Comparison of ENCODE assay signal across 18 cellular contexts in the genomic region with DNA sequence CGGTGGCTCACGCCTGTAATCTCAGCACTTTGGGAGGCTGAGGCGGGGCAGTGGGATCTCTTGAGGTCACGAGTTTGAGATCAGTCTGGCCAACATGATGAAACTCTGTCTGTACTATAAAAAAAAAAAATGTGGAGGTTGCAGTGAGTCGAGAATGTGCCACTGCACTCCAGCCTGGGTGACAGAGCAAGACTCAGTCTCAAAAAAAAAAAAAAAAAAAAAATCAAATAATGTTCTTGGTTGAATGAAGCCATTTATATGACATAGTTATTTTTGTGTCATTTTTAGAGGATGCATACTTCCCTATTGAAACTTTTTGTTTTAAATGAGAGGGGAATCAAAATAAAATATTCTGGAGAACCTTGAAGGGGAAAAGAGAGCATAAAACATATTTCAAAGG. TPM values are rescaled to one million over a fixed set of nuclear protein-coding genes. Genes with fewer than 3 reads are reported as not detected.
DNase-seq lines count a peak whose midpoint lies in the region; ATAC-seq, FAIRE-seq and TF ChIP-seq lines count a peak whose summit lies in the region.
"Had no signal": no experiment of that assay in that cellular context is flagged by ENCODE, and none has a peak within 500 bp of the region (broad histone marks: within the 10 kb centered on the region; RNA-seq: fewer than 3 reads in every experiment).

No MANE protein-coding gene starts in this region.

- H3K9me3 Mint-ChIP-seq in CD8-positive, alpha-beta memory T cell = no peaks in the 10 kb centered on the region
- no peaks in the 10 kb centered on the region for H3K9me3 Mint-ChIP-seq in activated B cell treated with CpG ODN at 0.5 μM for 24 hours
- no peaks in the 10 kb centered on the region for H3K9me3 Mint-ChIP-seq in osteocyte (ENCODE audit: unreplicated experiment)

- no peak for TF ChIP-seq CTCF in activated B cell treated with CpG ODN at 0.5 μM for 24 hours (IDR thresholded peaks at IDR 0.05)
- no peak for TF ChIP-seq CTCF in keratinocyte (optimal IDR thresholded peaks at IDR 0.05 in 1 of 3, IDR thresholded peaks at IDR 0.05 in 1 of 3, conservative IDR thresholded peaks at IDR 0.05 in 1 of 3; ENCODE audit: extremely low read depth in 1 of 3, insufficient read depth in 2 of 3, low read length in 3 of 3)
- no peak for TF ChIP-seq CTCF in osteocyte (IDR thresholded peaks at IDR 0.05)

- no peak for DNase-seq in CD8-positive, alpha-beta memory T cell
- no peak for DNase-seq in activated B cell treated with CpG ODN at 0.5 μM for 24 hours
- DNase-seq in keratinocyte (ENCODE audit: low read depth, low spot score) = no peak
- DNase-seq in EL = no peak
- no peak for DNase-seq in osteocyte (ENCODE audit: extremely low spot score, unreplicated experiment)
- no peak for DNase-seq in NCI-H1105 (lab: John Stamatoyannopoulos, UW)
- DNase-seq: C1 segment of cervical spinal cord; heart left ventricle; mucosa of descending colon; NCI-H1436; NCI-H226; pancreas; stimulated activated naive CD4-positive, alpha-beta T cell treated with Interleukin-2 at 50 U/mL for 16 hours had no signal

- peak overlapping the region; percentile 98; the same call in 1 of the 2 replicates for H3K9ac ChIP-seq in BLaER1
- H3K9ac ChIP-seq in keratinocyte (ENCODE audit: control insufficient read depth, extremely low read depth, insufficient read depth, low read length) = peak overlapping the region; percentile 39

- H3K36me3 ChIP-seq in BLaER1 (peaks cover 47% of the 10 kb centered on the region), keratinocyte (ENCODE audit: control insufficient read depth in 2 of 2, extremely low read depth in 1 of 2, insufficient read depth in 2 of 2, low read length in 2 of 2) (peaks cover 0 to 11% of the 10 kb centered on the region in 2 experiments)
- H3K36me3 ChIP-seq in CD8-positive, alpha-beta memory T cell (ENCODE audit: insufficient read depth, low read length) = no peaks in the 10 kb centered on the region

- no peak for FAIRE-seq in keratinocyte (lab: Jason Lieb, UNC)
- FAIRE-seq: pancreas had no signal

- dilution Hi-C loops in keratinocyte (cut with MboI; ENCODE audit: extremely low pct_ligation_motif_present, low sequenced_read_pairs) = no loop called here

- CTCF ChIA-PET in CD8-positive, alpha-beta memory T cell (lab: Charles Lee) = no interaction called here
- CTCF ChIA-PET in activated B cell treated with CpG ODN at 0.5 μM for 24 hours (lab: Charles Lee) = no interaction called here

- H3K9me1 ChIP-seq in keratinocyte (ENCODE audit: control insufficient read depth, extremely low read depth, insufficient read depth, low read length) = no peaks in the 10 kb centered on the region

- H4K20me1 ChIP-seq in BLaER1 (peaks cover 74% of the 10 kb centered on the region), keratinocyte (ENCODE audit: control insufficient read depth, extremely low read depth, insufficient read depth, low read length) (no peaks in the 10 kb centered on the region)

- H3K4me3 Mint-ChIP-seq in CD8-positive, alpha-beta memory T cell = peak overlapping the region; percentile 2 to 79 (median 24)
- peak overlapping the region; percentile 65 for H3K4me3 Mint-ChIP-seq in activated B cell treated with CpG ODN at 0.5 μM for 24 hours
- H3K4me3 Mint-ChIP-seq in osteocyte (ENCODE audit: unreplicated experiment) = no peak overlapping the region

- intact Hi-C loops in activated B cell treated with CpG ODN at 0.5 μM for 24 hours (cut with micrococcal nuclease) = loop anchor here (1.0 to 10.0 kb wide), 4 partner anchors 48 to 1527 kb away; a partner anchor contains a TSS

- H2AFZ ChIP-seq in keratinocyte (ENCODE audit: control insufficient read depth, low read length) = no peak overlapping the region

- peak overlapping the region in 7 of 8 donors; percentile 24 to 90 (median 89) for H3K27ac Mint-ChIP-seq in CD8-positive, alpha-beta memory T cell
- H3K27ac Mint-ChIP-seq in activated B cell treated with CpG ODN at 0.5 μM for 24 hours = peak overlapping the region; percentile 84
- H3K27ac Mint-ChIP-seq in osteocyte (ENCODE audit: unreplicated experiment) = no peak overlapping the region

- H3K4me1 Mint-ChIP-seq in CD8-positive, alpha-beta memory T cell = peaks cover 45 to 74% (median 62%) of the 10 kb centered on the region in 3 donors
- peaks cover 67% of the 10 kb centered on the region for H3K4me1 Mint-ChIP-seq in activated B cell treated with CpG ODN at 0.5 μM for 24 hours
- peaks cover 30% of the 10 kb centered on the region for H3K4me1 Mint-ChIP-seq in osteocyte (ENCODE audit: unreplicated experiment)

- H3K27me3 ChIP-seq in BLaER1 (no peaks in the 10 kb centered on the region), keratinocyte (ENCODE audit: control insufficient read depth, extremely low read depth, insufficient read depth, low read length) (no peaks in the 10 kb centered on the region)
- no peaks in the 10 kb centered on the region for H3K27me3 ChIP-seq in CD8-positive, alpha-beta memory T cell (ENCODE audit: insufficient read depth, low read length, poor library complexity, severe bottlenecking)
- H3K27me3 ChIP-seq: heart left ventricle, pancreas, vagina had no signal

- POLR2A ChIA-PET in CD8-positive, alpha-beta memory T cell (lab: Charles Lee) = interaction anchor here (0.5 kb wide), 1 partner anchor 161 kb away, joined by 3 read pairs; no protein-coding TSS in a partner anchor
- POLR2A ChIA-PET in activated B cell treated with CpG ODN at 0.5 μM for 24 hours (lab: Charles Lee) = interaction anchor here (8.5 kb wide), 1 partner anchor 33 kb away, joined by 172 read pairs; a partner anchor contains a TSS

- ATAC-seq in activated B cell treated with CpG ODN at 0.5 μM for 24 hours (ENCODE audit: low read depth) = no peak
- ATAC-seq: esophagus mucosa, heart left ventricle, mucosa of descending colon, pancreas had no signal

- H3K27me3 Mint-ChIP-seq in CD8-positive, alpha-beta memory T cell = peaks cover 0 to 3% of the 10 kb centered on the region in 2 donors
- H3K27me3 Mint-ChIP-seq in activated B cell treated with CpG ODN at 0.5 μM for 24 hours = peaks cover 7% of the 10 kb centered on the region
- no peaks in the 10 kb centered on the region for H3K27me3 Mint-ChIP-seq in osteocyte (ENCODE audit: unreplicated experiment)

- H3K4me1 ChIP-seq in BLaER1 (peaks cover 64% of the 10 kb centered on the region), keratinocyte (ENCODE audit: control insufficient read depth, extremely low read depth, insufficient read depth, low read length) (peaks cover 24% of the 10 kb centered on the region)
- H3K4me1 ChIP-seq in CD8-positive, alpha-beta memory T cell (ENCODE audit: insufficient read depth, low read length) = peaks cover 27% of the 10 kb centered on the region

- peaks cover 32% of the 10 kb centered on the region for H3K79me2 ChIP-seq in keratinocyte (ENCODE audit: control insufficient read depth, insufficient read depth, low read length)

- peaks cover 0 to 54% (median 23%) of the 10 kb centered on the region in 3 donors for H3K36me3 Mint-ChIP-seq in CD8-positive, alpha-beta memory T cell
- H3K36me3 Mint-ChIP-seq in activated B cell treated with CpG ODN at 0.5 μM for 24 hours (ENCODE audit: low read depth) (peaks cover 32% of the 10 kb centered on the region), osteocyte (ENCODE audit: unreplicated experiment) (peaks cover 12% of the 10 kb centered on the region)

- no peaks in the 10 kb centered on the region for H3K9me3 ChIP-seq in BLaER1
- H3K9me3 ChIP-seq in CD8-positive, alpha-beta memory T cell (ENCODE audit: low read length) = no peaks in the 10 kb centered on the region
- H3K9me3 ChIP-seq in keratinocyte (ENCODE audit: control insufficient read depth, low read depth, low read length) = no peaks in the 10 kb centered on the region
- H3K9me3 ChIP-seq: HAP-1, heart left ventricle, mucosa of descending colon, pancreas, vagina had no signal

- peak overlapping the region; percentile 93 for H3K4me3 ChIP-seq in BLaER1
- H3K4me3 ChIP-seq in CD8-positive, alpha-beta memory T cell (ENCODE audit: low read length) = no peak overlapping the region
- H3K4me3 ChIP-seq in keratinocyte (ENCODE audit: control insufficient read depth in 2 of 3, extremely low read depth in 1 of 3, insufficient read depth in 2 of 3, low read depth in 1 of 3, low read length in 3 of 3) = no peak overlapping the region
- H3K4me3 ChIP-seq: HAP-1, heart left ventricle, mucosa of descending colon, pancreas, skin epidermis, vagina had no signal

- H3K4me2 ChIP-seq in BLaER1 (peak overlapping the region; percentile 99), keratinocyte (ENCODE audit: control insufficient read depth, extremely low read depth, insufficient read depth, low read depth, low read length) (peak overlapping the region; percentile 55)

- H3K27ac ChIP-seq in BLaER1 (peak overlapping the region; percentile 52; the same call in 1 of the 2 replicates), keratinocyte (ENCODE audit: control insufficient read depth, insufficient read depth, low read length) (peak overlapping the region; percentile 67)
- H3K27ac ChIP-seq in CD8-positive, alpha-beta memory T cell (ENCODE audit: low read depth, low read length) = no peak overlapping the region
- H3K27ac ChIP-seq: heart left ventricle, pancreas, vagina had no signal

RNA-seq across cellular contexts. Expression of a gene that starts 3.1 kb away (rescaled TPM):
- 10 to 100 TPM; 64.3 to 64.6 TPM for total RNA-seq in CD8-positive, alpha-beta memory T cell
- polyA plus RNA-seq in CD8-positive, alpha-beta memory T cell = 97.9 TPM
- total RNA-seq in activated B cell treated with CpG ODN at 0.5 μM for 24 hours (31.7 and 37.2 TPM in 2 replicates), osteocyte (24.7 and 25.8 TPM in 2 replicates)
- polyA plus RNA-seq in keratinocyte = 36.4 to 66.4 TPM (median 54.6 TPM) in 3 replicates
- 11.3 TPM for polyA plus RNA-seq in keratinocyte (2011; ENCODE audit: low read depth)
- 39.0 and 41.1 TPM in 2 replicates for polyA plus RNA-seq in keratinocyte (2011; cell fraction: cytosol; rRNA removed)
- polyA plus RNA-seq in keratinocyte (2011; cell fraction: nucleus; rRNA removed) = 43.9 and 45.5 TPM in 2 replicates
- polyA plus RNA-seq in keratinocyte (2012; ENCODE audit: low replicate concordance) = 39.9 and 63.3 TPM in 2 replicates
- polyA minus RNA-seq in keratinocyte = 16.7 to 31.2 TPM (median 27.3 TPM) in 3 replicates
- 22.1 TPM for polyA minus RNA-seq in keratinocyte (2011; cell fraction: cytosol; rRNA and poly(A)+ RNA removed)
- polyA minus RNA-seq in keratinocyte (2011; cell fraction: nucleus; rRNA and poly(A)+ RNA removed) = 8.9 and 21.1 TPM in 2 replicates

RNA-seq across cellular contexts. Expression of a gene that starts 32.3 kb away (rescaled TPM):
- 100 to 1,000 TPM; 134 to 136 TPM for total RNA-seq in CD8-positive, alpha-beta memory T cell
- 101 TPM for polyA plus RNA-seq in CD8-positive, alpha-beta memory T cell
- total RNA-seq in activated B cell treated with CpG ODN at 0.5 μM for 24 hours (92.2 and 101 TPM in 2 replicates), osteocyte (249 and 258 TPM in 2 replicates)
- 58.5 to 135 TPM (median 65.5 TPM) in 3 replicates for polyA plus RNA-seq in keratinocyte
- polyA plus RNA-seq in keratinocyte (2011; ENCODE audit: low read depth) = 64.3 TPM
- 68.1 and 68.9 TPM in 2 replicates for polyA plus RNA-seq in keratinocyte (2011; cell fraction: cytosol; rRNA removed)
- polyA plus RNA-seq in keratinocyte (2011; cell fraction: nucleus; rRNA removed) = 102 and 125 TPM in 2 replicates
- 91.1 and 126 TPM in 2 replicates for polyA plus RNA-seq in keratinocyte (2012; ENCODE audit: low replicate concordance)
- 153 to 219 TPM (median 195 TPM) in 3 replicates for polyA minus RNA-seq in keratinocyte
- polyA minus RNA-seq in keratinocyte (2011; cell fraction: cytosol; rRNA and poly(A)+ RNA removed) = 110 TPM
- polyA minus RNA-seq in keratinocyte (2011; cell fraction: nucleus; rRNA and poly(A)+ RNA removed) = 80.5 and 113 TPM in 2 replicates
